ENCODE assay signal across 8 cellular contexts in genomic region chr13:28805193-28805819, GRCh38. TPM values are rescaled to one million over a fixed set of nuclear protein-coding genes. Genes with fewer than 3 reads are reported as not detected.
DNase-seq lines count a peak whose midpoint lies in the region; ATAC-seq and TF ChIP-seq lines count a peak whose summit lies in the region.

No MANE protein-coding gene starts in this region.

- H3K27me3 ChIP-seq in DND-41 (ENCODE audit: insufficient read depth, low read length, poor library complexity) = no peaks in the 10 kb centered on the region
- no peaks in the 10 kb centered on the region for H3K27me3 ChIP-seq in Loucy (ENCODE audit: insufficient read depth, low read length, poor library complexity, severe bottlenecking)
- H3K27me3 ChIP-seq in neuronal stem cell (ENCODE audit: control insufficient read depth in 3 of 3, insufficient read depth in 3 of 3, low read depth in 1 of 3, low read length in 3 of 3) = no peaks in the 10 kb centered on the region

- no peaks in the 10 kb centered on the region for H3F3A ChIP-seq in Loucy (ENCODE audit: low read depth)

- H3K9me3 ChIP-seq in DND-41 (ENCODE audit: insufficient read depth, low read length, severe bottlenecking) (peaks cover 22% of the 10 kb centered on the region), Loucy (ENCODE audit: insufficient read depth, low read depth, low read length) (peaks cover 9% of the 10 kb centered on the region; the same call in 1 of the 2 replicates), neuronal stem cell (replicated peaks in 1 of 2; ENCODE audit: control insufficient read depth in 2 of 2, insufficient read depth in 1 of 2, low read depth in 1 of 2, low read length in 2 of 2) (peaks cover 0 to 3% of the 10 kb centered on the region in 2 donors)

- H2BK12ac ChIP-seq in neuronal stem cell (ENCODE audit: low read length) = no peak overlapping the region

- H3K4ac ChIP-seq in neuronal stem cell (ENCODE audit: low read length) = no peak overlapping the region

- no peaks in the 10 kb centered on the region for H3K4me1 ChIP-seq in DND-41 (ENCODE audit: insufficient read depth, low read length)
- H3K4me1 ChIP-seq in Loucy (ENCODE audit: insufficient read depth, low read length, poor library complexity, severe bottlenecking) = no peaks in the 10 kb centered on the region
- H3K4me1 ChIP-seq in neuronal stem cell (ENCODE audit: control insufficient read depth in 2 of 2, insufficient read depth in 1 of 2, low read depth in 1 of 2, low read length in 2 of 2) = no peaks in the 10 kb centered on the region

- no peak overlapping the region for H2BK120ac ChIP-seq in neuronal stem cell (ENCODE audit: low read depth, low read length)

- H4K20me1 ChIP-seq in DND-41 (ENCODE audit: insufficient read depth, low read length) = no peaks in the 10 kb centered on the region
- no peaks in the 10 kb centered on the region for H4K20me1 ChIP-seq in Loucy (ENCODE audit: insufficient read depth, low read length, poor library complexity, severe bottlenecking)

- H3K27ac Mint-ChIP-seq in nephron = no peak overlapping the region

- no peak overlapping the region for H3K18ac ChIP-seq in neuronal stem cell (ENCODE audit: low read length)

- H3K27ac ChIP-seq in DND-41 (ENCODE audit: low read length) (no peak overlapping the region), neuronal stem cell (replicated peaks; ENCODE audit: low read length) (no peak overlapping the region)

- H3K14ac ChIP-seq in neuronal stem cell (ENCODE audit: low read length) = no peak overlapping the region

- peaks cover 15% of the 10 kb centered on the region for H3K27me3 Mint-ChIP-seq in nephron (ENCODE audit: low read depth)

- ATAC-seq in DND-41 (ENCODE audit: insufficient read depth, low read depth) (no peak), GM21619 (IDR thresholded peaks at IDR 0.05; ENCODE audit: unreplicated experiment) (no peak)

- TF ChIP-seq CTCF in DND-41 (IDR thresholded peaks at IDR 0.05; ENCODE audit: borderline replicate concordance, extremely low read depth, low read length, poor library complexity, severe bottlenecking) = peak; percentile 60
- peak; percentile 70 for TF ChIP-seq CTCF in Loucy (conservative IDR thresholded peaks at IDR 0.05; ENCODE audit: low read length)
- peak; percentile 21 to 35 (median 28) for TF ChIP-seq CTCF in nephron (IDR thresholded peaks at IDR 0.05; ENCODE audit: unreplicated experiment in 3 of 3)

- H3K4me2 ChIP-seq in DND-41 (ENCODE audit: insufficient read depth, low read length) (no peak overlapping the region), Loucy (ENCODE audit: low read depth, low read length, poor library complexity, severe bottlenecking) (no peak overlapping the region), neuronal stem cell (ENCODE audit: insufficient read depth, low read length, poor library complexity, severe bottlenecking) (no peak overlapping the region)

- no peaks in the 10 kb centered on the region for H3K79me1 ChIP-seq in neuronal stem cell (ENCODE audit: low read depth, low read length)

- H3K4me1 Mint-ChIP-seq in nephron = no peaks in the 10 kb centered on the region

- H2AK5ac ChIP-seq in neuronal stem cell (ENCODE audit: low read depth, low read length) = no peak overlapping the region

- no peak overlapping the region for H2BK5ac ChIP-seq in neuronal stem cell (ENCODE audit: low read length)

- no peak overlapping the region for H3K23ac ChIP-seq in neuronal stem cell (ENCODE audit: low read depth, low read length, poor library complexity)

- no peak overlapping the region for H4K8ac ChIP-seq in neuronal stem cell (ENCODE audit: low read depth, low read length)

- H3K9ac ChIP-seq in DND-41 (ENCODE audit: low read depth, low read length) = no peak overlapping the region
- no peak overlapping the region for H3K9ac ChIP-seq in Loucy (ENCODE audit: low read depth, low read length, poor library complexity, severe bottlenecking)
- no peak overlapping the region for H3K9ac ChIP-seq in neuronal stem cell (ENCODE audit: low read depth, low read length, poor library complexity)

- no peak overlapping the region for H2AFZ ChIP-seq in DND-41 (ENCODE audit: low read depth, low read length)
- no peak overlapping the region for H2AFZ ChIP-seq in Loucy (ENCODE audit: low read length)
- H2AFZ ChIP-seq in neuronal stem cell (ENCODE audit: low read length) = no peak overlapping the region

- H3K4me3 ChIP-seq in DND-41 (ENCODE audit: low read depth in 1 of 2, low read length in 2 of 2) (no peak overlapping the region), Loucy (ENCODE audit: low read length, poor library complexity, severe bottlenecking) (no peak overlapping the region), neuronal stem cell (ENCODE audit: low read length in 2 of 2) (no peak overlapping the region)

- H3K36me3 ChIP-seq in DND-41 (ENCODE audit: insufficient read depth, low read length) (no peaks in the 10 kb centered on the region), Loucy (ENCODE audit: insufficient read depth, low read length) (no peaks in the 10 kb centered on the region), neuronal stem cell (replicated peaks in 1 of 2; ENCODE audit: control insufficient read depth in 2 of 2, insufficient read depth in 2 of 2, low read length in 2 of 2) (no peaks in the 10 kb centered on the region)

- H4K91ac ChIP-seq in neuronal stem cell (ENCODE audit: low read depth, low read length, poor library complexity) = no peak overlapping the region

- H3K36me3 Mint-ChIP-seq in nephron (ENCODE audit: low read depth) = no peaks in the 10 kb centered on the region

- no peak overlapping the region for H3K4me3 Mint-ChIP-seq in nephron

- WGBS in neuronal stem cell (ENCODE audit: extremely low coverage in 2 of 2, insufficient read length in 2 of 2, insufficient replicate concordance in 1 of 2), 2 donors = no CpG with 5 or more reads among the region's 11 CpGs

- H3K9me3 Mint-ChIP-seq in nephron = peaks cover 33% of the 10 kb centered on the region

- H2BK15ac ChIP-seq in neuronal stem cell (ENCODE audit: low read length) = no peak overlapping the region

- no peaks in the 10 kb centered on the region for H3K9me2 ChIP-seq in Loucy (replicated peaks; ENCODE audit: low read depth, low read length)

- DNase-seq in DND-41 = peak; percentile 43
- DNase-seq in amniotic epithelial cell (ENCODE audit: low read depth) = peak; percentile 21
- no peak for DNase-seq in NCI-H1092 treated with DMSO at 0.1 percent for 48 hours (lab: John Stamatoyannopoulos, UW)
- DNase-seq in neuronal stem cell (ENCODE audit: low spot score) = no peak
- DNase-seq in GM19240 (ENCODE audit: insufficient read length, low spot score) = no peak

- H3K79me2 ChIP-seq in DND-41 (ENCODE audit: insufficient read depth, low read length) = no peaks in the 10 kb centered on the region
- no peaks in the 10 kb centered on the region for H3K79me2 ChIP-seq in Loucy (ENCODE audit: insufficient read depth, low read length)

RNA-seq across cellular contexts. Expression of gene MTUS2, which starts 14.8 kb away (rescaled TPM):
- polyA plus RNA-seq in neuronal stem cell (2013, experiment 1 of 2) = 0.13 TPM
- 0.18 TPM for polyA plus RNA-seq in neuronal stem cell (2013, experiment 2 of 2)

Comparison
In these comparisons a context has a peak if more than half of its experiments do, and no peak if none do; other contexts are left out.
1. DNase-seq: peak in DND-41 (single experiment) and amniotic epithelial cell (single experiment); none in NCI-H1092 treated with DMSO at 0.1 percent for 48 hours (single experiment), neuronal stem cell (single experiment) and GM19240 (single experiment).
2. Peak in every context shown above with its lines, with median percentiles within 50 percentile points of each other: CTCF ChIP-seq.